1 cellular context compared by ENCODE assay signal in genomic region chr17:38704645-38705522, GRCh38.
A peak's percentile ranks its signal among the peaks of the same experiment; 100 is the strongest.
TF ChIP-seq lines count a peak whose summit lies in the region.

Gene MLLT6 (plus strand): TSS chr17:38705273. CDS start chr17:38705633, 360 bp downstream.

TF ChIP-seq in HepG2, 621 proteins besides CTCF, POLR2A, EP300 and RAD21 (continued from another document and continues in another):
- TF ChIP-seq ETV6 (CRISPR knock-in tag; conservative IDR thresholded peaks at IDR 0.05) (0 out of 2 replicates have a peak, but pooled peaks have one; percentile 51), YEATS2 (CRISPR knock-in tag; IDR thresholded peaks at IDR 0.05; ENCODE audit: borderline replicate concordance) (no peak), ATF2 (CRISPR knock-in tag; IDR thresholded peaks at IDR 0.05) (peak; percentile 60), CC2D1A (CRISPR knock-in tag; IDR thresholded peaks at IDR 0.05) (no peak), ZBTB44 (CRISPR knock-in tag; IDR thresholded peaks at IDR 0.05) (peak; percentile 34; the same call in 1 of the 2 replicates), RARG (CRISPR knock-in tag; IDR thresholded peaks at IDR 0.05; ENCODE audit: low read depth) (no peak), ZNF367 (CRISPR knock-in tag; IDR thresholded peaks at IDR 0.05; ENCODE audit: borderline replicate concordance) (peak; percentile 75; the same call in 1 of the 2 replicates), ZBTB4 (CRISPR knock-in tag; IDR thresholded peaks at IDR 0.05; ENCODE audit: borderline replicate concordance) (no peak), ZBTB3 (CRISPR knock-in tag; IDR thresholded peaks at IDR 0.05; ENCODE audit: borderline replicate concordance, low read depth) (no peak), STAT5B (CRISPR knock-in tag; IDR thresholded peaks at IDR 0.05) (0 out of 2 replicates have a peak, but pooled peaks have one; percentile 58), ZNF224 (CRISPR knock-in tag; IDR thresholded peaks at IDR 0.05) (no peak), DNMT1 (CRISPR knock-in tag; IDR thresholded peaks at IDR 0.05) (no peak), PBX3 (CRISPR knock-in tag; IDR thresholded peaks at IDR 0.05; ENCODE audit: borderline replicate concordance) (0 out of 2 replicates have a peak, but pooled peaks have one; percentile 84), GLI4 (CRISPR knock-in tag; IDR thresholded peaks at IDR 0.05; ENCODE audit: borderline replicate concordance) (peak; percentile 34; the same call in 1 of the 2 replicates), PATZ1 (CRISPR knock-in tag; IDR thresholded peaks at IDR 0.05) (peak; percentile 89), RXRB (CRISPR knock-in tag; IDR thresholded peaks at IDR 0.05; ENCODE audit: borderline replicate concordance) (no peak), JUND (CRISPR knock-in tag; IDR thresholded peaks at IDR 0.05) (no peak), SMYD3 (CRISPR knock-in tag; IDR thresholded peaks at IDR 0.05) (0 out of 2 replicates have a peak, but pooled peaks have one; percentile 76), TFE3 (CRISPR knock-in tag; IDR thresholded peaks at IDR 0.05) (no peak), ZSCAN30 (CRISPR knock-in tag; IDR thresholded peaks at IDR 0.05) (no peak), ZFP36 (IDR thresholded peaks at IDR 0.05; ENCODE audit: borderline replicate concordance, low read depth, low read length, partially characterized antibody) (no peak), ZMAT3 (CRISPR knock-in tag; conservative IDR thresholded peaks at IDR 0.05) (no peak), THAP7 (CRISPR knock-in tag; IDR thresholded peaks at IDR 0.05) (no peak), NR2F2 (IDR thresholded peaks at IDR 0.05; ENCODE audit: borderline replicate concordance, low read depth) (no peak), EEA1 (CRISPR knock-in tag; IDR thresholded peaks at IDR 0.05; ENCODE audit: borderline replicate concordance) (no peak), ZBTB7B (CRISPR knock-in tag; IDR thresholded peaks at IDR 0.05) (no peak), ZBTB49 (CRISPR knock-in tag; IDR thresholded peaks at IDR 0.05; ENCODE audit: borderline replicate concordance) (no peak), DZIP1 (CRISPR knock-in tag; IDR thresholded peaks at IDR 0.05) (no peak), HOXD1 (CRISPR knock-in tag; IDR thresholded peaks at IDR 0.05) (peak; percentile 52; the same call in 1 of the 2 replicates), MAZ (IDR thresholded peaks at IDR 0.05; ENCODE audit: borderline replicate concordance, low read depth, low read length) (peak; percentile 57), MAZ (CRISPR knock-in tag; IDR thresholded peaks at IDR 0.05; ENCODE audit: low read depth) (0 out of 2 replicates have a peak, but pooled peaks have one; percentile 45), NBN (conservative IDR thresholded peaks at IDR 0.05) (no peak), MBD4 (IDR thresholded peaks at IDR 0.05; ENCODE audit: borderline replicate concordance, low read length) (no peak), USF2 (IDR thresholded peaks at IDR 0.05; ENCODE audit: low read depth, low read length) (no peak), USF2 (CRISPR knock-in tag; IDR thresholded peaks at IDR 0.05; ENCODE audit: borderline replicate concordance) (no peak; the same call in 1 of the 2 replicates), ZMYM3 (CRISPR knock-in tag; IDR thresholded peaks at IDR 0.05) (no peak), ZGPAT (CRISPR knock-in tag; IDR thresholded peaks at IDR 0.05) (no peak)
